1 cellular context compared by ENCODE assay signal in genomic region chr7:28885771-28886170, GRCh38.
TF ChIP-seq lines count a peak whose summit lies in the region.

No MANE protein-coding gene starts in this region.

TF ChIP-seq in H1, 55 proteins besides CTCF, POLR2A, EP300 and RAD21:
- no peak for TF ChIP-seq SP2 (IDR thresholded peaks at IDR 0.05; ENCODE audit: low read length)
- no peak for TF ChIP-seq SIX5 (IDR thresholded peaks at IDR 0.05; ENCODE audit: low read depth, low read length)
- TF ChIP-seq BRCA1 (IDR thresholded peaks at IDR 0.05; ENCODE audit: low read depth, low read length): no peak
- TF ChIP-seq RXRA (IDR thresholded peaks at IDR 0.05; ENCODE audit: insufficient read depth, low read depth, low read length): no peak
- no peak for TF ChIP-seq CHD1 (IDR thresholded peaks at IDR 0.05; ENCODE audit: low read depth, low read length)
- TF ChIP-seq CTBP2 (IDR thresholded peaks at IDR 0.05; ENCODE audit: borderline replicate concordance, insufficient read depth, insufficient read length, low read length): no peak
TF ChIP-seq in H1: peak in this region for 0.
